In genomic region chr7:138120140-138120827, GRCh38 we compare ENCODE assay signal across 3 cellular contexts.
TF ChIP-seq lines count a peak whose summit lies in the region.

No MANE protein-coding gene starts in this region.

TF ChIP-seq in WTC11, 78 proteins besides CTCF, POLR2A, EP300 and RAD21:
- TF ChIP-seq JUN (CRISPR knock-in tag; IDR thresholded peaks at IDR 0.05) (no peak), ZNF396 (CRISPR knock-in tag; IDR thresholded peaks at IDR 0.05; ENCODE audit: borderline replicate concordance) (no peak), MXD4 (CRISPR knock-in tag; IDR thresholded peaks at IDR 0.05; ENCODE audit: borderline replicate concordance) (no peak), GABPB1 (CRISPR knock-in tag; IDR thresholded peaks at IDR 0.05) (peak; percentile 90)

TF ChIP-seq in H1, 55 proteins besides CTCF, POLR2A, EP300 and RAD21:
- TF ChIP-seq BCL11A (IDR thresholded peaks at IDR 0.05; ENCODE audit: low read depth in 2 of 2, low read length in 2 of 2) (no peak), CEBPB (IDR thresholded peaks at IDR 0.05; ENCODE audit: low read depth, low read length) (peak; percentile 1; the same call in 1 of the 2 replicates)

TF ChIP-seq in liver, 16 proteins besides CTCF, POLR2A, EP300 and RAD21:
- no peak for TF ChIP-seq SP1 (IDR thresholded peaks at IDR 0.05)
- peak in 1 of 2 donors; percentile 60 for TF ChIP-seq HNF4A (conservative IDR thresholded peaks at IDR 0.05)
- TF ChIP-seq JUND (IDR thresholded peaks at IDR 0.05): no peak
- TF ChIP-seq ZBTB33 (IDR thresholded peaks at IDR 0.05): no peak
- no peak for TF ChIP-seq EGR1 (IDR thresholded peaks at IDR 0.05; ENCODE audit: low read depth in 2 of 2)
- peak; percentile 77 for TF ChIP-seq ATF3 (IDR thresholded peaks at IDR 0.05)
- TF ChIP-seq TAF1 (conservative IDR thresholded peaks at IDR 0.05): no peak
- TF ChIP-seq FOXA2 (IDR thresholded peaks at IDR 0.05): no peak
- peak; percentile 19 for TF ChIP-seq YY1 (IDR thresholded peaks at IDR 0.05)
- no peak for TF ChIP-seq FOXA1 (IDR thresholded peaks at IDR 0.05)
- peak in 1 of 2 donors; percentile 33 for TF ChIP-seq RXRA (IDR thresholded peaks at IDR 0.05)
- TF ChIP-seq NR2F2 (IDR thresholded peaks at IDR 0.05): no peak
- TF ChIP-seq HNF4G (IDR thresholded peaks at IDR 0.05): no peak
- no peak for TF ChIP-seq REST (IDR thresholded peaks at IDR 0.05)
- TF ChIP-seq MAX (IDR thresholded peaks at IDR 0.05): no peak
- TF ChIP-seq GABPA (IDR thresholded peaks at IDR 0.05 in 1 of 2, conservative IDR thresholded peaks at IDR 0.05 in 1 of 2): no peak
